ENCODE assay signal across 26 cellular contexts in genomic region chr2:124120246-124120645, GRCh38.
DNase-seq lines count a peak whose midpoint lies in the region; ATAC-seq and TF ChIP-seq lines count a peak whose summit lies in the region.
"Had no signal": no experiment of that assay in that cellular context is flagged by ENCODE, and none has a peak within 500 bp of the region (broad histone marks: within the 10 kb centered on the region; RNA-seq: fewer than 3 reads in every experiment).

No MANE protein-coding gene starts in this region.

- no peaks in the 10 kb centered on the region for H3K36me3 ChIP-seq in mesenchymal stem cell (ENCODE audit: control insufficient read depth in 1 of 2, insufficient read depth in 2 of 2, low read depth in 1 of 2, low read length in 2 of 2)
- H3K36me3 ChIP-seq: BE2C, BLaER1 had no signal

- WGBS in H9 (ENCODE audit: extremely low coverage, insufficient read length, low lambda C conversion rate): no CpG with 5 or more reads among the region's 1 CpG
- WGBS in mesenchymal stem cell: no CpG with 5 or more reads among the region's 1 CpG

- TF ChIP-seq CTCF in H9 (conservative IDR thresholded peaks at IDR 0.05) (no peak), RWPE1 (conservative IDR thresholded peaks at IDR 0.05; ENCODE audit: low read depth) (no peak), endothelial cell (IDR thresholded peaks at IDR 0.05; ENCODE audit: unreplicated experiment) (no peak), GM20000 (IDR thresholded peaks at IDR 0.05; ENCODE audit: extremely low read depth, missing control alignments) (no peak)

- H3K4me1 ChIP-seq in H9 (ENCODE audit: insufficient read depth, low read length) (no peaks in the 10 kb centered on the region), mesenchymal stem cell (ENCODE audit: control insufficient read depth, insufficient read depth, low read depth, low read length) (no peaks in the 10 kb centered on the region)
- H3K4me1 ChIP-seq: BE2C, BLaER1 had no signal

- no peaks in the 10 kb centered on the region for H3K23me2 ChIP-seq in H9 (ENCODE audit: insufficient read length, low read depth, low read length, poor library complexity, severe bottlenecking)

- H3K14ac ChIP-seq in H9 (ENCODE audit: insufficient read depth, low read length): no peak overlapping the region
- H3K14ac ChIP-seq in mesenchymal stem cell (ENCODE audit: low read length in 2 of 2): no peak overlapping the region

- H3K9ac ChIP-seq in H9 (ENCODE audit: extremely low read depth, insufficient read length, low read length) (no peak overlapping the region), mesenchymal stem cell (ENCODE audit: low read length) (no peak overlapping the region)
- H3K9ac ChIP-seq: BLaER1 had no signal

- H3K4ac ChIP-seq in H9 (ENCODE audit: low read depth, low read length) (no peak overlapping the region), mesenchymal stem cell (ENCODE audit: low read depth in 1 of 2, low read length in 2 of 2) (no peak overlapping the region)

- H3K27ac ChIP-seq in H9 (ENCODE audit: insufficient read length, low read depth, low read length): no peak overlapping the region
- H3K27ac ChIP-seq in RWPE1: no peak overlapping the region
- no peak overlapping the region for H3K27ac ChIP-seq in mesenchymal stem cell (ENCODE audit: low read length, poor library complexity, severe bottlenecking)
- H3K27ac ChIP-seq: BLaER1 had no signal

- no peak for DNase-seq in H9
- DNase-seq in RWPE1 (ENCODE audit: low spot score): peak; percentile 10
- no peak for DNase-seq in endothelial cell (ENCODE audit: low spot score)
- DNase-seq in mesenchymal stem cell: no peak
- DNase-seq in GM20000 (ENCODE audit: low spot score): no peak
- DNase-seq: 8988T; ACHN; BE2C; C1 segment of cervical spinal cord; CD4-positive, alpha-beta memory T cell; CD4-positive, CD25-positive, alpha-beta regulatory T cell; CD8-positive, alpha-beta memory T cell; COR-L47; DMS 273 treated with DMSO at 0.1 percent for 48 hours; DMS153; DMS53; DMS79; DND-41; EL; GDM1 had no signal

- peaks cover 8 to 28% (median 10%) of the 10 kb centered on the region in 3 experiments; a peak in 6 of 7 replicates for H3K36me3 Mint-ChIP-seq in H9 (ENCODE audit: insufficient read depth in 1 of 3, low read depth in 3 of 3)
- peaks cover 6% of the 10 kb centered on the region for H3K36me3 Mint-ChIP-seq in endothelial cell (ENCODE audit: low read depth, unreplicated experiment)
- H3K36me3 Mint-ChIP-seq: CD14-positive monocyte; CD4-positive, alpha-beta memory T cell; CD4-positive, CD25-positive, alpha-beta regulatory T cell; CD8-positive, alpha-beta memory T cell had no signal

- no peak overlapping the region for H3K23ac ChIP-seq in H9 (ENCODE audit: insufficient read length, low read depth, low read length)
- H3K23ac ChIP-seq in mesenchymal stem cell (ENCODE audit: low read length in 2 of 2): no peak overlapping the region

- no peak overlapping the region for H4K5ac ChIP-seq in H9 (ENCODE audit: insufficient read length, low read depth, low read length)

- H2BK120ac ChIP-seq in H9 (ENCODE audit: low read depth, low read length, poor library complexity, severe bottlenecking): no peak overlapping the region
- no peak overlapping the region for H2BK120ac ChIP-seq in mesenchymal stem cell (ENCODE audit: low read depth, low read length)

- no peak overlapping the region for H3K4me3 ChIP-seq in mesenchymal stem cell (ENCODE audit: insufficient read depth in 1 of 2, low read depth in 1 of 2, low read length in 2 of 2)
- H3K4me3 ChIP-seq: BLaER1, GM12878 had no signal

- POLR2A ChIA-PET in RWPE1 (lab: Yijun Ruan, JAX; ENCODE audit: low non-redundant PET): no interaction called here

- no peak overlapping the region for H3K56ac ChIP-seq in H9 (ENCODE audit: insufficient read length, low read depth, low read length)

- H2BK12ac ChIP-seq in H9 (ENCODE audit: insufficient read length, low read depth, low read length) (no peak overlapping the region), mesenchymal stem cell (ENCODE audit: low read length in 2 of 2) (no peak overlapping the region)

- H4K8ac ChIP-seq in H9 (replicated peaks; ENCODE audit: insufficient read length, low read depth, low read length): no peak overlapping the region
- no peak overlapping the region for H4K8ac ChIP-seq in mesenchymal stem cell (ENCODE audit: low read length)

- no peak overlapping the region for H3K4me3 Mint-ChIP-seq in H9
- H3K4me3 Mint-ChIP-seq in endothelial cell (ENCODE audit: unreplicated experiment): no peak overlapping the region
- H3K4me3 Mint-ChIP-seq: CD14-positive monocyte; CD4-positive, alpha-beta memory T cell; CD4-positive, CD25-positive, alpha-beta regulatory T cell; CD8-positive, alpha-beta memory T cell had no signal

- H2BK20ac ChIP-seq in H9 (ENCODE audit: low read depth, low read length, poor library complexity, severe bottlenecking): no peak overlapping the region

- no peak overlapping the region for H3K4me2 ChIP-seq in H9 (ENCODE audit: insufficient read depth, insufficient read length, low read length)
- H3K4me2 ChIP-seq in mesenchymal stem cell (ENCODE audit: low read length, poor library complexity, severe bottlenecking): no peak overlapping the region
- H3K4me2 ChIP-seq: BLaER1 had no signal

- no peaks in the 10 kb centered on the region for H3K79me2 ChIP-seq in H9 (ENCODE audit: insufficient read depth, low read length)

- ATAC-seq in HG03565 (IDR thresholded peaks at IDR 0.05; ENCODE audit: unreplicated experiment) (no peak), GM19397 (IDR thresholded peaks at IDR 0.05; ENCODE audit: unreplicated experiment) (no peak), GM21717 (IDR thresholded peaks at IDR 0.05; ENCODE audit: unreplicated experiment) (no peak)
- ATAC-seq: GM12878 had no signal

- no peak overlapping the region for H2BK5ac ChIP-seq in H9 (ENCODE audit: insufficient read length, low read length)
- H2BK5ac ChIP-seq in mesenchymal stem cell (ENCODE audit: low read depth, low read length, poor library complexity, severe bottlenecking): no peak overlapping the region

- H3K27me3 Mint-ChIP-seq in H9 (ENCODE audit: low read depth) (peaks cover 4% of the 10 kb centered on the region; the same call in 1 of the 2 replicates), endothelial cell (ENCODE audit: unreplicated experiment) (peaks cover 1% of the 10 kb centered on the region)
- H3K27me3 Mint-ChIP-seq: CD4-positive, alpha-beta memory T cell; CD4-positive, CD25-positive, alpha-beta regulatory T cell; CD8-positive, alpha-beta memory T cell had no signal

- H4K91ac ChIP-seq in H9 (ENCODE audit: insufficient read length, low read depth, low read length) (no peak overlapping the region), mesenchymal stem cell (ENCODE audit: low read length) (peak overlapping the region; percentile 61)

- H3K27ac Mint-ChIP-seq in H9 (no peak overlapping the region), endothelial cell (ENCODE audit: unreplicated experiment) (peak overlapping the region; percentile 44)
- H3K27ac Mint-ChIP-seq: CD14-positive monocyte; CD4-positive, alpha-beta memory T cell; CD4-positive, CD25-positive, alpha-beta regulatory T cell; CD8-positive, alpha-beta memory T cell had no signal

- CTCF ChIA-PET in RWPE1 (lab: Yijun Ruan, JAX): no interaction called here

- H3K4me1 Mint-ChIP-seq in H9 (0 out of 4 replicates have a peak, but pooled peaks cover 0 to 4% of the 10 kb centered on the region in 2 experiments), endothelial cell (ENCODE audit: unreplicated experiment) (peaks cover 9% of the 10 kb centered on the region)
- H3K4me1 Mint-ChIP-seq: CD14-positive monocyte; CD4-positive, alpha-beta memory T cell; CD4-positive, CD25-positive, alpha-beta regulatory T cell; CD8-positive, alpha-beta memory T cell had no signal

- no peaks in the 10 kb centered on the region for H4K20me1 ChIP-seq in H9 (ENCODE audit: control insufficient read depth, insufficient read depth, insufficient read length)
- H4K20me1 ChIP-seq: BLaER1 had no signal

- H2AK5ac ChIP-seq in H9 (ENCODE audit: insufficient read length, low read length) (no peak overlapping the region), mesenchymal stem cell (ENCODE audit: low read length, severe bottlenecking) (no peak overlapping the region)

- H2AFZ ChIP-seq in H9 (ENCODE audit: low read length) (no peak overlapping the region), mesenchymal stem cell (ENCODE audit: low read depth, low read length) (no peak overlapping the region)

- H3T11ph ChIP-seq in H9 (ENCODE audit: low read length): no peak overlapping the region

- H2BK15ac ChIP-seq in H9 (ENCODE audit: low read depth, low read length) (peak overlapping the region; percentile 31; the same call in 1 of the 2 replicates), mesenchymal stem cell (ENCODE audit: low read depth, poor library complexity, severe bottlenecking) (no peak overlapping the region)

- H3K9me3 ChIP-seq in H9 (ENCODE audit: control insufficient read depth, low read depth, low read length) (no peaks in the 10 kb centered on the region), mesenchymal stem cell (ENCODE audit: control insufficient read depth, low read length) (no peaks in the 10 kb centered on the region)
- H3K9me3 ChIP-seq: BE2C, BLaER1 had no signal

- H3K79me1 ChIP-seq in H9 (ENCODE audit: insufficient read depth, low read depth, low read length, poor library complexity, severe bottlenecking) (no peaks in the 10 kb centered on the region), mesenchymal stem cell (replicated peaks; ENCODE audit: low read length, poor library complexity, severe bottlenecking) (no peaks in the 10 kb centered on the region)

- H3K27me3 ChIP-seq in H9 (ENCODE audit: insufficient read depth, low read length) (no peaks in the 10 kb centered on the region), mesenchymal stem cell (ENCODE audit: control insufficient read depth in 1 of 2, insufficient read depth in 1 of 2, low read length in 2 of 2) (no peaks in the 10 kb centered on the region)
- H3K27me3 ChIP-seq: BE2C, BLaER1 had no signal

- H3K9me3 Mint-ChIP-seq in H9: peaks cover 23 to 26% of the 10 kb centered on the region in 2 experiments
- H3K9me3 Mint-ChIP-seq in endothelial cell (ENCODE audit: unreplicated experiment): no peaks in the 10 kb centered on the region

- H3K18ac ChIP-seq in H9 (ENCODE audit: insufficient read length, low read depth, low read length): no peak overlapping the region
- H3K18ac ChIP-seq in mesenchymal stem cell (ENCODE audit: low read depth in 1 of 2, low read length in 2 of 2): no peak overlapping the region
